ENCODE assay signal across 1 cellular context in genomic region chr4:68700152-68700551, GRCh38.
TF ChIP-seq lines count a peak whose summit lies in the region.

No MANE protein-coding gene starts in this region.

TF ChIP-seq in HepG2, 621 proteins besides CTCF, POLR2A, EP300 and RAD21 (continued from another document):
- TF ChIP-seq E2F2 (CRISPR knock-in tag; IDR thresholded peaks at IDR 0.05; ENCODE audit: borderline replicate concordance) (no peak), REXO4 (CRISPR knock-in tag; IDR thresholded peaks at IDR 0.05; ENCODE audit: borderline replicate concordance) (no peak), ZNF282 (IDR thresholded peaks at IDR 0.05; ENCODE audit: partially characterized antibody) (no peak), PTBP1 (IDR thresholded peaks at IDR 0.05; ENCODE audit: low read depth, low read length, poor library complexity, severe bottlenecking) (no peak), DNMT1 (CRISPR knock-in tag; IDR thresholded peaks at IDR 0.05) (no peak), AKAP8 (CRISPR knock-in tag; IDR thresholded peaks at IDR 0.05) (no peak), STAT5B (CRISPR knock-in tag; IDR thresholded peaks at IDR 0.05) (no peak), ZNF256 (CRISPR knock-in tag; conservative IDR thresholded peaks at IDR 0.05) (no peak)
- TF ChIP-seq, protein P1, sequence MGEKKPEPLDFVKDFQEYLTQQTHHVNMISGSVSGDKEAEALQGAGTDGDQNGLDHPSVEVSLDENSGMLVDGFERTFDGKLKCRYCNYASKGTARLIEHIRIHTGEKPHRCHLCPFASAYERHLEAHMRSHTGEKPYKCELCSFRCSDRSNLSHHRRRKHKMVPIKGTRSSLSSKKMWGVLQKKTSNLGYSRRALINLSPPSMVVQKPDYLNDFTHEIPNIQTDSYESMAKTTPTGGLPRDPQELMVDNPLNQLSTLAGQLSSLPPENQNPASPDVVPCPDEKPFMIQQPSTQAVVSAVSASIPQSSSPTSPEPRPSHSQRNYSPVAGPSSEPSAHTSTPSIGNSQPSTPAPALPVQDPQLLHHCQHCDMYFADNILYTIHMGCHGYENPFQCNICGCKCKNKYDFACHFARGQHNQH (CRISPR knock-in tag; IDR thresholded peaks at IDR 0.05) = no peak
- TF ChIP-seq, protein P2, sequence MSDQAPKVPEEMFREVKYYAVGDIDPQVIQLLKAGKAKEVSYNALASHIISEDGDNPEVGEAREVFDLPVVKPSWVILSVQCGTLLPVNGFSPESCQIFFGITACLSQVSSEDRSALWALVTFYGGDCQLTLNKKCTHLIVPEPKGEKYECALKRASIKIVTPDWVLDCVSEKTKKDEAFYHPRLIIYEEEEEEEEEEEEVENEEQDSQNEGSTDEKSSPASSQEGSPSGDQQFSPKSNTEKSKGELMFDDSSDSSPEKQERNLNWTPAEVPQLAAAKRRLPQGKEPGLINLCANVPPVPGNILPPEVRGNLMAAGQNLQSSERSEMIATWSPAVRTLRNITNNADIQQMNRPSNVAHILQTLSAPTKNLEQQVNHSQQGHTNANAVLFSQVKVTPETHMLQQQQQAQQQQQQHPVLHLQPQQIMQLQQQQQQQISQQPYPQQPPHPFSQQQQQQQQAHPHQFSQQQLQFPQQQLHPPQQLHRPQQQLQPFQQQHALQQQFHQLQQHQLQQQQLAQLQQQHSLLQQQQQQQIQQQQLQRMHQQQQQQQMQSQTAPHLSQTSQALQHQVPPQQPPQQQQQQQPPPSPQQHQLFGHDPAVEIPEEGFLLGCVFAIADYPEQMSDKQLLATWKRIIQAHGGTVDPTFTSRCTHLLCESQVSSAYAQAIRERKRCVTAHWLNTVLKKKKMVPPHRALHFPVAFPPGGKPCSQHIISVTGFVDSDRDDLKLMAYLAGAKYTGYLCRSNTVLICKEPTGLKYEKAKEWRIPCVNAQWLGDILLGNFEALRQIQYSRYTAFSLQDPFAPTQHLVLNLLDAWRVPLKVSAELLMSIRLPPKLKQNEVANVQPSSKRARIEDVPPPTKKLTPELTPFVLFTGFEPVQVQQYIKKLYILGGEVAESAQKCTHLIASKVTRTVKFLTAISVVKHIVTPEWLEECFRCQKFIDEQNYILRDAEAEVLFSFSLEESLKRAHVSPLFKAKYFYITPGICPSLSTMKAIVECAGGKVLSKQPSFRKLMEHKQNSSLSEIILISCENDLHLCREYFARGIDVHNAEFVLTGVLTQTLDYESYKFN (CRISPR knock-in tag; conservative IDR thresholded peaks at IDR 0.05) = peak; percentile 33; the same call in 1 of the 2 replicates
TF ChIP-seq in HepG2: peak in this region for 5.
